Comparison of ENCODE assay signal across 1 cellular context in genomic region chr1:213286235-213286634, GRCh38.
TF ChIP-seq lines count a peak whose summit lies in the region.

No MANE protein-coding gene starts in this region.

TF ChIP-seq in SK-N-SH, 30 proteins besides CTCF, POLR2A, EP300 and RAD21 (continued from another document):
- TF ChIP-seq, protein P1, sequence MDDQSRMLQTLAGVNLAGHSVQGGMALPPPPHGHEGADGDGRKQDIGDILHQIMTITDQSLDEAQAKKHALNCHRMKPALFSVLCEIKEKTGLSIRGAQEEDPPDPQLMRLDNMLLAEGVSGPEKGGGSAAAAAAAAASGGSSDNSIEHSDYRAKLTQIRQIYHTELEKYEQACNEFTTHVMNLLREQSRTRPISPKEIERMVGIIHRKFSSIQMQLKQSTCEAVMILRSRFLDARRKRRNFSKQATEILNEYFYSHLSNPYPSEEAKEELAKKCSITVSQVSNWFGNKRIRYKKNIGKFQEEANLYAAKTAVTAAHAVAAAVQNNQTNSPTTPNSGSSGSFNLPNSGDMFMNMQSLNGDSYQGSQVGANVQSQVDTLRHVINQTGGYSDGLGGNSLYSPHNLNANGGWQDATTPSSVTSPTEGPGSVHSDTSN (IDR thresholded peaks at IDR 0.05): no peak
TF ChIP-seq in SK-N-SH: peak in this region for 0.
